23 cellular contexts compared by ENCODE assay signal in the genomic region with DNA sequence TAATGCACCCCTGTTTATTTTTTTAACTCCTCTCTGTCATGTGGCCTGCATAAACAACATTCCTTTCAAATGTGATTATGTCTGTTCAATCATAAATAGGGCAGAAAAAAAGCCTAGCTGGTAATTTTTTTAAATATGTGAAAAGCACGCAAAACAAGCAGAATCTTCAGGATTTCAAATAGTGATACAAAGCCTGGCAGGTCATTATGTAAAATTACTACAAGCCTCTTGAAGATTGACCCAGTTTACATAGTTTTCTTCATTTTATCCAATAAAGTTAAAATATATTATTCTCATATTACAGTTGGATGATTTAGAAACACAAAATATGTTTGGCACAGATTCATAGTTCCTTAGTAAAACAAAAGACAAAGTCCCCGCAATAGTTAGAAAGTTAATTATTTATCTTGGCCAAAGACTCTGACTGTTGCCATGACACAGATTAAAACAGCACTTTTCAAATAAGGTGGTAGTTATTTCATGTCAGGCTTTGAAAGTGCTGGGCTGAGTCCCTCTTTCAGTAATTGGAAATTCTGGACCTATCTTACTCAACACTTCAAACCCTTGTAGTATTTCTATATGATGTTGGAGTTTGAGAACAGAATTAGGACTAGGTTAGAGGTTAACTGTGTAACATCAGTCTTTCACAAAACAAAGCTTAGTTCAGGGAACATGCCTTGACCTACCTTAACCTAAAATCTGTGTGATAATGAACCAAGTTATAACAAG.
DNase-seq lines count a peak whose midpoint lies in the region; ATAC-seq and TF ChIP-seq lines count a peak whose summit lies in the region.
"Had no signal": no experiment of that assay in that cellular context is flagged by ENCODE, and none has a peak within 500 bp of the region (broad histone marks: within the 10 kb centered on the region; RNA-seq: fewer than 3 reads in every experiment).

No MANE protein-coding gene starts in this region.

- H3K27ac ChIP-seq in right atrium auricular region = no peak overlapping the region
- H3K27ac ChIP-seq: dorsolateral prefrontal cortex, KMS-11, vagina had no signal

- H3K36me3 ChIP-seq in mucosa of descending colon (ENCODE audit: low read depth) = no peaks in the 10 kb centered on the region
- H3K36me3 ChIP-seq in right atrium auricular region = no peaks in the 10 kb centered on the region
- H3K36me3 ChIP-seq: vagina had no signal

- H3K27me3 ChIP-seq in right atrium auricular region = no peaks in the 10 kb centered on the region
- H3K27me3 ChIP-seq: dorsolateral prefrontal cortex, vagina had no signal

- ATAC-seq in mucosa of descending colon = peak; percentile 67
- ATAC-seq: activated CD4-positive, CD25-positive, alpha-beta regulatory T cell treated with anti-CD3 and anti-CD28 coated beads, Interleukin-2, amount 50 U/mL, for 24 hours; CD8-positive, alpha-beta T cell; naive thymus-derived CD4-positive, alpha-beta T cell; SK-N-SH treated with all-trans-retinoic acid at 6 μM for 48 hours had no signal

- intact Hi-C loops in mucosa of descending colon (cut with DNase I, micrococcal nuclease) = no loop called here

- no peak for TF ChIP-seq CTCF in mucosa of descending colon (IDR thresholded peaks at IDR 0.05)
- TF ChIP-seq CTCF in right atrium auricular region (IDR thresholded peaks at IDR 0.05) = no peak

- no peaks in the 10 kb centered on the region for H3K9me3 ChIP-seq in mucosa of descending colon
- H3K9me3 ChIP-seq in right atrium auricular region = no peaks in the 10 kb centered on the region
- H3K9me3 ChIP-seq: vagina had no signal

- H3K4me1 ChIP-seq in mucosa of descending colon (ENCODE audit: low read depth) (no peaks in the 10 kb centered on the region), right atrium auricular region (no peaks in the 10 kb centered on the region)
- H3K4me1 ChIP-seq: vagina had no signal

- DNase-seq in AG20443 (ENCODE audit: low spot score) (peak; percentile 7), LHCN-M2 (ENCODE audit: low read depth) (peak; percentile 64), fibroblast of the conjunctiva (ENCODE audit: low read depth) (peak; percentile 3), mucosa of descending colon (no peak), AML-193 (lab: John Stamatoyannopoulos, UW) (no peak), activated gamma-delta T cell (lab: John Stamatoyannopoulos, UW) (no peak), GM19238 (ENCODE audit: insufficient read length, low spot score) (no peak), right atrium auricular region (ENCODE audit: low spot score) (no peak)
- DNase-seq: activated naive CD8-positive, alpha-beta T cell treated with anti-CD3 and anti-CD28 coated beads, Interleukin-2, amount 10 ng/mL, durations not matched to agents 7 days and 5 days; CD8-positive, alpha-beta T cell; dorsolateral prefrontal cortex; naive thymus-derived CD4-positive, alpha-beta T cell; NCI-H1105; NCI-H2081; NCI-H510A treated with DMSO at 0.1 percent for 48 hours; posterior cingulate gyrus; RPMI8226; stimulated activated CD8-positive, alpha-beta memory T cell treated with anti-CD3 and anti-CD28 coated beads, Interleukin-4, amount 100 ng/mL, for 48 hours; T1000 had no signal

- no peak overlapping the region for H3K4me3 ChIP-seq in mucosa of descending colon
- H3K4me3 ChIP-seq in right atrium auricular region = no peak overlapping the region
- H3K4me3 ChIP-seq: dorsolateral prefrontal cortex, vagina had no signal

Comparison
In these comparisons a context has a peak if more than half of its experiments do, and no peak if none do; other contexts are left out.
1. DNase-seq: peak in AG20443 (single experiment), LHCN-M2 (single experiment) and fibroblast of the conjunctiva (single experiment); none in mucosa of descending colon (0 of 3), AML-193 (0 of 2), activated gamma-delta T cell (single experiment), GM19238 (single experiment) and right atrium auricular region (single experiment).